Comparison of ENCODE assay signal across 13 cellular contexts in genomic region chr19:11414544-11414943, GRCh38. TPM values are rescaled to one million over a fixed set of nuclear protein-coding genes. Genes with fewer than 3 reads are reported as not detected.
"Had no signal": no experiment of that assay in that cellular context is flagged by ENCODE, and none has a peak within 500 bp of the region (broad histone marks: within the 10 kb centered on the region; RNA-seq: fewer than 3 reads in every experiment).

No MANE protein-coding gene starts in this region.

- H3K27ac Mint-ChIP-seq: activated CD8-positive, alpha-beta T cell treated with anti-CD3 and anti-CD28 coated beads for 36 hours; activated naive CD8-positive, alpha-beta T cell treated with anti-CD3 and anti-CD28 coated beads, Interleukin-2, amount 50 U/mL, for 24 hours; natural killer cell had no signal

- H3K9me3 Mint-ChIP-seq: activated CD8-positive, alpha-beta T cell treated with anti-CD3 and anti-CD28 coated beads for 36 hours; activated naive CD8-positive, alpha-beta T cell treated with anti-CD3 and anti-CD28 coated beads, Interleukin-2, amount 50 U/mL, for 24 hours; natural killer cell had no signal

- H3K4me1 Mint-ChIP-seq: activated naive CD8-positive, alpha-beta T cell treated with anti-CD3 and anti-CD28 coated beads, Interleukin-2, amount 50 U/mL, for 24 hours had no signal

- ATAC-seq: activated CD8-positive, alpha-beta T cell treated with anti-CD3 and anti-CD28 coated beads for 36 hours; activated naive CD8-positive, alpha-beta T cell treated with anti-CD3 and anti-CD28 coated beads, Interleukin-2, amount 50 U/mL, for 24 hours; gastrocnemius medialis; heart right ventricle; left lobe of liver; natural killer cell; right cardiac atrium had no signal

- H3K36me3 Mint-ChIP-seq: natural killer cell had no signal

- H3K4me3 Mint-ChIP-seq: activated CD8-positive, alpha-beta T cell treated with anti-CD3 and anti-CD28 coated beads for 36 hours; activated naive CD8-positive, alpha-beta T cell treated with anti-CD3 and anti-CD28 coated beads, Interleukin-2, amount 50 U/mL, for 24 hours; natural killer cell had no signal

- DNase-seq: activated CD8-positive, alpha-beta memory T cell treated with anti-CD3 and anti-CD28 coated beads, Interleukin-2, amount 50 U/mL, for 4 hours; activated CD8-positive, alpha-beta T cell treated with anti-CD3 and anti-CD28 coated beads for 36 hours; activated naive CD4-positive, alpha-beta T cell treated with Interleukin-2 at 50 U/mL for 16 hours; activated naive CD8-positive, alpha-beta T cell treated with anti-CD3 and anti-CD28 coated beads, Interleukin-2, amount 50 U/mL, for 24 hours; esophagus squamous epithelium; gastrocnemius medialis; heart right ventricle; islet precursor cell; natural killer cell had no signal

- H3K27me3 Mint-ChIP-seq: progenitor cell of endocrine pancreas had no signal

RNA-seq across cellular contexts. Expression of gene RGL3, which starts 4.6 kb away (rescaled TPM):
- total RNA-seq: activated CD8-positive, alpha-beta T cell treated with anti-CD3 and anti-CD28 coated beads for 36 hours had no signal

RNA-seq across cellular contexts. Expression of gene ODAD3, which starts 20.4 kb away (rescaled TPM):
- total RNA-seq: gastrocnemius medialis, natural killer cell, smooth muscle cell had no signal
